ENCODE assay signal across 23 cellular contexts in genomic region chr7:147805996-147806576, GRCh38.
"Had no signal": no experiment of that assay in that cellular context is flagged by ENCODE, and none has a peak within 500 bp of the region (broad histone marks: within the 10 kb centered on the region; RNA-seq: fewer than 3 reads in every experiment).

No MANE protein-coding gene starts in this region.

- H3K4me1 Mint-ChIP-seq: activated CD4-positive, alpha-beta memory T cell treated with anti-CD3 and anti-CD28 coated beads, Interleukin-2, amount 10 ng/mL, durations not matched to agents 7 days and 5 days; activated CD4-positive, alpha-beta T cell treated with anti-CD3 and anti-CD28 coated beads, Interleukin-2, amount 10 ng/mL, durations not matched to agents 24 days and 14 days; activated naive CD8-positive, alpha-beta T cell treated with anti-CD3 and anti-CD28 coated beads, Interleukin-2, amount 10 ng/mL, durations not matched to agents 7 days and 5 days; central memory CD8-positive, alpha-beta T cell; stimulated activated naive B cell treated with anti-CD40 and anti-IgM and Interleukin-4, amounts not matched to agents 10 μg/mL and 1 μg/mL and 100 μg/mL, for 72 hours had no signal

- H3K27me3 Mint-ChIP-seq: activated CD4-positive, alpha-beta memory T cell treated with anti-CD3 and anti-CD28 coated beads, Interleukin-2, amount 10 ng/mL, durations not matched to agents 7 days and 5 days; activated CD4-positive, alpha-beta T cell treated with anti-CD3 and anti-CD28 coated beads, Interleukin-2, amount 10 ng/mL, durations not matched to agents 24 days and 14 days; activated naive CD8-positive, alpha-beta T cell treated with anti-CD3 and anti-CD28 coated beads, Interleukin-2, amount 10 ng/mL, durations not matched to agents 7 days and 5 days; central memory CD8-positive, alpha-beta T cell; stimulated activated naive B cell treated with anti-CD40 and anti-IgM and Interleukin-4, amounts not matched to agents 10 μg/mL and 1 μg/mL and 100 μg/mL, for 72 hours had no signal

- H3K9me3 Mint-ChIP-seq: activated CD4-positive, alpha-beta T cell treated with anti-CD3 and anti-CD28 coated beads, Interleukin-2, amount 10 ng/mL, durations not matched to agents 24 days and 14 days; activated naive CD4-positive, alpha-beta T cell treated with anti-CD3 and anti-CD28 coated beads for 36 hours; activated naive CD8-positive, alpha-beta T cell treated with anti-CD3 and anti-CD28 coated beads, Interleukin-2, amount 10 ng/mL, durations not matched to agents 7 days and 5 days had no signal

- H3K36me3 ChIP-seq: breast epithelium, gastrocnemius medialis, heart left ventricle, sigmoid colon, transverse colon, vagina had no signal

- H3K27me3 ChIP-seq: breast epithelium, gastrocnemius medialis, heart left ventricle, sigmoid colon, transverse colon, vagina had no signal

- H3K9me3 ChIP-seq: gastrocnemius medialis, sigmoid colon, transverse colon, vagina had no signal

- H3K36me3 Mint-ChIP-seq: activated naive CD8-positive, alpha-beta T cell treated with anti-CD3 and anti-CD28 coated beads, Interleukin-2, amount 10 ng/mL, durations not matched to agents 7 days and 5 days; stimulated activated naive B cell treated with anti-CD40 and anti-IgM and Interleukin-4, amounts not matched to agents 10 μg/mL and 1 μg/mL and 100 μg/mL, for 72 hours had no signal

- H3K4me3 ChIP-seq: breast epithelium, coronary artery, gastrocnemius medialis, heart left ventricle, sigmoid colon, transverse colon, vagina had no signal

- H3K27ac ChIP-seq: breast epithelium, coronary artery, gastrocnemius medialis, heart left ventricle, sigmoid colon, transverse colon, vagina, VCaP had no signal

- ATAC-seq: activated CD4-positive, CD25-positive, alpha-beta regulatory T cell treated with anti-CD3 and anti-CD28 coated beads, Interleukin-2, amount 50 U/mL, for 24 hours; activated T-cell treated with anti-CD3 and anti-CD28 coated beads, Interleukin-2, amount 50 U/mL, for 72 hours; gastrocnemius medialis; heart left ventricle; stimulated activated naive B cell treated with anti-CD40 and anti-IgM and Interleukin-4, amounts not matched to agents 10 μg/mL and 1 μg/mL and 100 μg/mL, for 72 hours had no signal

- H3K4me1 ChIP-seq: breast epithelium, gastrocnemius medialis, heart left ventricle, transverse colon, vagina had no signal

- DNase-seq: activated CD4-positive, alpha-beta memory T cell treated with anti-CD3 and anti-CD28 coated beads, Interleukin-2, amount 10 ng/mL, durations not matched to agents 7 days and 5 days; activated CD4-positive, alpha-beta T cell treated with anti-CD3 and anti-CD28 coated beads, Interleukin-2, amount 10 ng/mL, durations not matched to agents 24 days and 14 days; activated effector memory CD4-positive, alpha-beta T cell treated with Interleukin-2 at 50 U/mL for 16 hours; activated naive CD4-positive, alpha-beta T cell treated with anti-CD3 and anti-CD28 coated beads for 36 hours; activated naive CD8-positive, alpha-beta T cell treated with anti-CD3 and anti-CD28 coated beads, Interleukin-2, amount 10 ng/mL, durations not matched to agents 7 days and 5 days; activated T-cell treated with anti-CD3 and anti-CD28 coated beads, Interleukin-2, amount 50 U/mL, for 72 hours; amniotic stem cell; erythroblast; gastrocnemius medialis; heart left ventricle; nephron progenitor cell; occipital lobe; sigmoid colon; stimulated activated CD4-positive, alpha-beta T cell treated with anti-CD3 and anti-CD28 coated beads, Interleukin-2, amount 100 ng/mL, for 48 hours; stimulated activated CD8-positive, alpha-beta memory T cell treated with anti-CD3 and anti-CD28 coated beads, Interleukin-4, amount 100 ng/mL, for 48 hours; stimulated activated naive B cell treated with anti-CD40 and anti-IgM and Interleukin-4, amounts not matched to agents 10 μg/mL and 1 μg/mL and 100 μg/mL, for 72 hours; transverse colon had no signal

- H3K27ac Mint-ChIP-seq: activated CD4-positive, alpha-beta memory T cell treated with anti-CD3 and anti-CD28 coated beads, Interleukin-2, amount 10 ng/mL, durations not matched to agents 7 days and 5 days; activated CD4-positive, alpha-beta T cell treated with anti-CD3 and anti-CD28 coated beads, Interleukin-2, amount 10 ng/mL, durations not matched to agents 24 days and 14 days; activated naive CD4-positive, alpha-beta T cell treated with anti-CD3 and anti-CD28 coated beads for 36 hours; activated naive CD8-positive, alpha-beta T cell treated with anti-CD3 and anti-CD28 coated beads, Interleukin-2, amount 10 ng/mL, durations not matched to agents 7 days and 5 days; activated T-cell treated with anti-CD3 and anti-CD28 coated beads, Interleukin-2, amount 50 U/mL, for 72 hours; nephron progenitor cell; stimulated activated naive B cell treated with anti-CD40 and anti-IgM and Interleukin-4, amounts not matched to agents 10 μg/mL and 1 μg/mL and 100 μg/mL, for 72 hours had no signal

- H3K4me3 Mint-ChIP-seq: activated CD4-positive, alpha-beta memory T cell treated with anti-CD3 and anti-CD28 coated beads, Interleukin-2, amount 10 ng/mL, durations not matched to agents 7 days and 5 days; activated CD4-positive, alpha-beta T cell treated with anti-CD3 and anti-CD28 coated beads, Interleukin-2, amount 10 ng/mL, durations not matched to agents 24 days and 14 days; activated naive CD4-positive, alpha-beta T cell treated with anti-CD3 and anti-CD28 coated beads for 36 hours; activated naive CD8-positive, alpha-beta T cell treated with anti-CD3 and anti-CD28 coated beads, Interleukin-2, amount 10 ng/mL, durations not matched to agents 7 days and 5 days; activated T-cell treated with anti-CD3 and anti-CD28 coated beads, Interleukin-2, amount 50 U/mL, for 72 hours; central memory CD8-positive, alpha-beta T cell; nephron progenitor cell; stimulated activated naive B cell treated with anti-CD40 and anti-IgM and Interleukin-4, amounts not matched to agents 10 μg/mL and 1 μg/mL and 100 μg/mL, for 72 hours had no signal
